Comparison of ENCODE assay signal across 8 cellular contexts in the genomic region with DNA sequence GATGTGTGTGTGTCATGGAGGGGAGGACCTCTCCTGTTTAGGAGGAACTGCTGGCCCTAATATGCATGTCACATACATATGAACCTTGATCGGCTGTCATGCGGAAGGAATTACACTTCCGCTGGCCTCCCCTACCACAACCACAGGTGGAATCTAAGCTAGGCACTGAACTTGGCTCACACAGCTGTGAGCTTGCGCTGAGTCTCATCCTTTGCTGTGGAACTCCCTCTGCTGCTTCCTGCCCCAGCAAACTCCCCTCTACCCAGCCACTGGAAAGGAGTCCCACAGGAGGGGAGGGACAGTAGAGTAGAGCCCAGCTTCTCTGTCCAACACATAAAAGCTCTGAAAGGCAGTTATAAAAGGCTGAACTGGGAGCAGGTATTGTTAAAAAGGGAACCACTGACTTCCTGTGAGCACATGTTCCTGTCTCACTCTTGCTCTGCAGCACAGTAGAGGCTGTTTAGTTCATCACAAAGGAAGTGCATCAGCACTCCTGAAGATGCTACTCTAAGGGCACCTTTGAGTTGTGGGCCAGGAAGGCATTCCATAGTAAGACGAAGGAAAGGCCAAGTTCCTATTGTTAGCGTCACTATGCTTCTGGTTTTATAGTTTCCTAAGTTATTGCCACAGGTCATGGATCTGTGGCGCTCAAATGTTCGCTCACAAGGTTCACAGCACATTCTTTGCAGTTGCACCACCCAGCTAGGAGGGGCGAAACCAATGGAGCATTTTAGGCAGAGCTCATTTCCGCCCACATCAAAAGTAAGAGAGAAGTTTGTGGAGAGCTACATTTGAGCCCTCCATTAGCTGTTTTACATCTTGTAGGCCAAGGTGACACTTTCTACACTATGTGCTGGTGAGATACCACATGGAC. TPM values are rescaled to one million over a fixed set of nuclear protein-coding genes. Genes with fewer than 3 reads are reported as not detected.
DNase-seq lines count a peak whose midpoint lies in the region; ATAC-seq, FAIRE-seq and TF ChIP-seq lines count a peak whose summit lies in the region.

No MANE protein-coding gene starts in this region.

- H3K27ac ChIP-seq in K562 (ENCODE audit: extremely low read depth, low read depth, low read length) (no peak overlapping the region), dorsolateral prefrontal cortex (no peak overlapping the region)

- no peaks in the 10 kb centered on the region for H3K79me2 ChIP-seq in K562 (ENCODE audit: control insufficient read depth, insufficient read depth, low read length)

- TF ChIP-seq POLR2A in K562 (conservative IDR thresholded peaks at IDR 0.05) = no peak

- ATAC-seq in GM18867 (IDR thresholded peaks at IDR 0.05; ENCODE audit: unreplicated experiment) (peak; percentile 72), HG02973 (IDR thresholded peaks at IDR 0.05; ENCODE audit: unreplicated experiment) (peak; percentile 63), K562 (peak; percentile 53)

- no peaks in the 10 kb centered on the region for H3K9me1 ChIP-seq in K562 (ENCODE audit: control insufficient read depth, insufficient read depth, low read length)

- FAIRE-seq in K562 (lab: Jason Lieb, UNC) = no peak

- no peaks in the 10 kb centered on the region for H4K20me1 ChIP-seq in K562 (replicated peaks; ENCODE audit: control insufficient read depth, insufficient read depth, low read length)

- H3K36me3 ChIP-seq in K562 (ENCODE audit: control insufficient read depth, insufficient read depth, low read length) = no peaks in the 10 kb centered on the region

- no TSS peak for BruUV-seq in K562 (replicated peaks; lab: Mats Ljungman, UMichigan)

- DNase-seq in SW480 (ENCODE audit: low spot score) = peak; percentile 98
- DNase-seq in K562 (ENCODE audit: extremely low read depth in 1 of 4, low spot score in 3 of 4) = no peak
- DNase-seq in stimulated activated CD4-positive, alpha-beta T cell treated with anti-CD3 and anti-CD28 coated beads, Interleukin-4, amount 100 ng/mL, for 4 hours = peak; percentile 32 to 64
- DNase-seq in foreskin fibroblast = no peak
- no peak for DNase-seq in dorsolateral prefrontal cortex
- no peak for DNase-seq in HPDE6-E6E7 (ENCODE audit: extremely low spot score)

- intact Hi-C loops in K562 (cut with micrococcal nuclease) = no loop called here
- intact Hi-C loops in dorsolateral prefrontal cortex (cut with DNase I) = no loop called here

- TF ChIP-seq CTCF in K562 (IDR thresholded peaks at IDR 0.05 in 2 of 3, conservative IDR thresholded peaks at IDR 0.05 in 1 of 3; ENCODE audit: insufficient read depth in 2 of 3, low read depth in 1 of 3, low read length in 3 of 3) = no peak
- TF ChIP-seq CTCF in foreskin fibroblast (IDR thresholded peaks at IDR 0.05; ENCODE audit: low read depth, low read length) = no peak
- TF ChIP-seq CTCF in dorsolateral prefrontal cortex (IDR thresholded peaks at IDR 0.05 in 54 of 56, conservative IDR thresholded peaks at IDR 0.05 in 2 of 56; ENCODE audit: low read depth in 1 of 56, partially characterized antibody in 56 of 56) = no peak

- no peaks in the 10 kb centered on the region for H3K4me1 ChIP-seq in K562 (replicated peaks in 1 of 2; ENCODE audit: control insufficient read depth in 2 of 2, insufficient read depth in 2 of 2, low read length in 2 of 2)

- peak overlapping the region; percentile 18 for H2AFZ ChIP-seq in K562 (ENCODE audit: low read depth, low read length)

- TF ChIP-seq EP300 in K562 (IDR thresholded peaks at IDR 0.05; ENCODE audit: low read length) = no peak

- whole genome bisulfite sequencing in K562 (ENCODE audit: insufficient coverage, low coverage, missing lambda C conversion rate) = 54% methylated on average over 10 of the region's 10 CpGs

- POLR2A ChIA-PET in K562 (lab: Yijun Ruan, JAX) = interaction anchor here (0.6 to 1.0 kb wide), 2 partner anchors 15 to 1131 kb away, joined by 3 to 5 read pairs; no protein-coding TSS in a partner anchor

- H3K9ac ChIP-seq in K562 (ENCODE audit: insufficient read depth in 1 of 2, low read depth in 2 of 2, low read length in 2 of 2) = no peak overlapping the region

- no peaks in the 10 kb centered on the region for H3K27me3 ChIP-seq in K562 (ENCODE audit: control insufficient read depth in 2 of 2, insufficient read depth in 2 of 2, low read length in 2 of 2)
- H3K27me3 ChIP-seq in dorsolateral prefrontal cortex = no peaks in the 10 kb centered on the region

- in situ Hi-C loops in K562 (cut with MboI) = no loop called here

- CTCF ChIA-PET in K562 (lab: Yijun Ruan, JAX; ENCODE audit: low intra/inter-chr PET ratio) = no interaction called here

- no peak overlapping the region for H3K4me2 ChIP-seq in K562 (ENCODE audit: insufficient read depth, low read length)

- no peak for TF ChIP-seq RAD21 in K562 (CRISPR knock-in tag; conservative IDR thresholded peaks at IDR 0.05 in 1 of 2, IDR thresholded peaks at IDR 0.05 in 1 of 2)

- H3K4me3 ChIP-seq in K562 = no peak overlapping the region
- H3K4me3 ChIP-seq in foreskin fibroblast (ENCODE audit: low read depth in 1 of 2, low read length in 2 of 2) = no peak overlapping the region
- H3K4me3 ChIP-seq in dorsolateral prefrontal cortex = no peak overlapping the region

- no peaks in the 10 kb centered on the region for H3K9me3 ChIP-seq in K562 (replicated peaks; ENCODE audit: control insufficient read depth, insufficient read depth, low read depth, low read length)

TF ChIP-seq in K562, 482 proteins besides CTCF, POLR2A, EP300 and RAD21:
- peak; percentile 58 for TF ChIP-seq GABPA (tag; conservative IDR thresholded peaks at IDR 0.05; ENCODE audit: low read depth)
- TF ChIP-seq ZNF586 (CRISPR knock-in tag; conservative IDR thresholded peaks at IDR 0.05) = 0 out of 2 replicates have a peak, but pooled peaks have one; percentile 5
- no peak for TF ChIP-seq CTCFL (IDR thresholded peaks at IDR 0.05; ENCODE audit: borderline replicate concordance, insufficient read depth, low read depth, low read length, poor library complexity, severe bottlenecking)
- no peak for TF ChIP-seq ETS2 (tag; IDR thresholded peaks at IDR 0.05; ENCODE audit: borderline replicate concordance, poor library complexity, severe bottlenecking)

RNA-seq across cellular contexts. Expression of gene PTPRC, which starts 17.7 kb away (rescaled TPM):
- 30.9 and 123 TPM in 2 replicates for total RNA-seq in K562 (2011; cell fraction: chromatin; rRNA removed; ENCODE audit: low replicate concordance)
- 20.2 and 42.1 TPM in 2 replicates for total RNA-seq in K562 (2011; cell fraction: nucleolus; rRNA removed)
- total RNA-seq in K562 (2011; cell fraction: nucleoplasm; rRNA removed) = 71.2 and 74.3 TPM in 2 replicates
- total RNA-seq in K562 (2014; rRNA removed) (44.4 and 55.8 TPM in 2 replicates), K562 (2014; rRNA removed; fragmentation: Illumina TruSeq; extraction: Trizol) (107 and 112 TPM in 2 replicates), K562 (2015; rRNA removed; fragmentation: Illumina TruSeq; extraction: Trizol) (95.3 and 105 TPM in 2 replicates), K562 (2021) (62.9 and 67.6 TPM in 2 replicates), dorsolateral prefrontal cortex (10 to 100 TPM in 77 of 120 experiments, 1 to 10 TPM in 43; 4.0 to 38.3 (median 11.6) TPM)
- polyA plus RNA-seq in K562 (2011; rRNA removed) (7.1 and 21.8 TPM in 2 replicates), K562 (2014; fragmentation: Illumina TruSeq; extraction: Trizol) (73.5 and 86.1 TPM in 2 replicates), K562 (2014; fragmentation: Nextera tagmentation; extraction: Ambion mirVana) (10 to 100 TPM; 38.8 to 65.1 TPM), K562 (2014; rRNA removed) (49.1 and 51.1 TPM in 2 replicates)
- polyA plus RNA-seq in K562 (2011; cell fraction: cytosol; rRNA removed) = 3.1 and 12.6 TPM in 2 replicates
- 4.3 and 14.6 TPM in 2 replicates for polyA plus RNA-seq in K562 (2011; cell fraction: nucleus; rRNA removed)
- 41.4 and 61.2 TPM in 2 replicates for polyA plus RNA-seq in K562 (2012)
- 12.3 and 47.6 TPM in 2 replicates for polyA minus RNA-seq in K562 (2011; rRNA and poly(A)+ RNA removed)
- polyA minus RNA-seq in K562 (2011; cell fraction: cytosol; rRNA and poly(A)+ RNA removed) = 5.2 and 12.3 TPM in 2 replicates
- polyA minus RNA-seq in K562 (2011; cell fraction: nucleus; rRNA and poly(A)+ RNA removed) = 7.1 and 45.3 TPM in 2 replicates

Comparison
In these comparisons a context has a peak if more than half of its experiments do, and no peak if none do; other contexts are left out.
1. DNase-seq: peak in SW480 (single experiment) and stimulated activated CD4-positive, alpha-beta T cell treated with anti-CD3 and anti-CD28 coated beads, Interleukin-4, amount 100 ng/mL, for 4 hours (2 of 2); none in K562 (0 of 4), foreskin fibroblast (0 of 2), dorsolateral prefrontal cortex (0 of 10) and HPDE6-E6E7 (single experiment).
2. Peak in every context shown above with its lines, with median percentiles within 50 percentile points of each other: ATAC-seq.